In the genomic region with DNA sequence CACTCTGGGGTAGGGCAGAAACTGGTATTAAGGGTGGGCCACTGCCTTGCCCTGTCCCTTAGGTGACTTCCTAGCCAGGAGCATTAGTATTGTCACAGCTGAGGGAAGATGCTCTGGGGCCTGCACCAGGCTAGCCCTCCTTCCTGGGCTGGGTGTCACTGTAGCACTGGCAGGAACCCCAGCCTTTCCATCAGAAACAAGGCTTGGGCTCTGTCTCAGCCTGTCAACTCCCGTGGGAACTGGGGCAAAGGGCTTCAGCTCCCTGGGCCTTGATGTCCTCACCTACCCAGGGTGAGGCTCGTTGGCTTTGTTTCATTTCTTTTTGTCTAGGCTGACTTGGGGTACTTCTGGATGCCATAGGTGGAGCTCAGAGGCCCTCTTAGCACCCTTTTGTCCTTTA, we compare ENCODE assay signal across 11 cellular contexts. TPM values are rescaled to one million over a fixed set of nuclear protein-coding genes. Genes with fewer than 3 reads are reported as not detected.
DNase-seq lines count a peak whose midpoint lies in the region; ATAC-seq and TF ChIP-seq lines count a peak whose summit lies in the region.
"Had no signal": no experiment of that assay in that cellular context is flagged by ENCODE, and none has a peak within 500 bp of the region (broad histone marks: within the 10 kb centered on the region; RNA-seq: fewer than 3 reads in every experiment).

No MANE protein-coding gene starts in this region.

- no peaks in the 10 kb centered on the region for H3K9me3 Mint-ChIP-seq in memory B cell
- H3K9me3 Mint-ChIP-seq: activated T-helper 2 cell treated with anti-CD3 and anti-CD28 coated beads, Interferon-gamma antibody, Interleukin-2, Interleukin-4, amounts not matched to agents 10 μg/mL and 5 μg/mL and 100 μg/mL, durations not matched to agents 14 hours and 24 hours and 36 hours; endodermal cell had no signal

- no peak overlapping the region for H3K4me2 ChIP-seq in neuronal stem cell (ENCODE audit: insufficient read depth, low read length, poor library complexity, severe bottlenecking)

- DNase-seq in M059J (ENCODE audit: low read depth) (peak; percentile 32), dorsolateral prefrontal cortex (no peak), memory B cell (ENCODE audit: low spot score in 2 of 2) (no peak), OCI-M1 (lab: John Stamatoyannopoulos, UW) (no peak), HuH-7 (ENCODE audit: low spot score) (no peak), neuronal stem cell (ENCODE audit: low spot score) (no peak)
- DNase-seq: endodermal cell had no signal

- H3K27me3 Mint-ChIP-seq in memory B cell: no peaks in the 10 kb centered on the region

- peaks cover 77 to 93% of the 10 kb centered on the region in 2 donors for H3K36me3 ChIP-seq in neuronal stem cell (replicated peaks in 1 of 2; ENCODE audit: control insufficient read depth in 2 of 2, insufficient read depth in 2 of 2, low read length in 2 of 2)

- H3K27me3 ChIP-seq in dorsolateral prefrontal cortex (no peaks in the 10 kb centered on the region), neuronal stem cell (ENCODE audit: control insufficient read depth in 3 of 3, insufficient read depth in 3 of 3, low read depth in 1 of 3, low read length in 3 of 3) (no peaks in the 10 kb centered on the region)

- H3K9me3 ChIP-seq in neuronal stem cell (replicated peaks in 1 of 2; ENCODE audit: control insufficient read depth in 2 of 2, insufficient read depth in 1 of 2, low read depth in 1 of 2, low read length in 2 of 2): no peaks in the 10 kb centered on the region

- H4K8ac ChIP-seq in neuronal stem cell (ENCODE audit: low read depth, low read length): no peak overlapping the region

- H2BK5ac ChIP-seq in neuronal stem cell (ENCODE audit: low read length): no peak overlapping the region

- no peak overlapping the region for H2AK5ac ChIP-seq in neuronal stem cell (ENCODE audit: low read depth, low read length)

- peaks cover 39% of the 10 kb centered on the region for H3K36me3 Mint-ChIP-seq in memory B cell

- H3K4me3 ChIP-seq in dorsolateral prefrontal cortex: peak overlapping the region in 2 of 59 donors; percentile 7 to 11
- H3K4me3 ChIP-seq in neuronal stem cell (ENCODE audit: low read length in 2 of 2): no peak overlapping the region

- no peak overlapping the region for H4K91ac ChIP-seq in neuronal stem cell (ENCODE audit: low read depth, low read length, poor library complexity)

- intact Hi-C loops in dorsolateral prefrontal cortex (cut with DNase I): no loop called here

- H2BK12ac ChIP-seq in neuronal stem cell (ENCODE audit: low read length): no peak overlapping the region

- ATAC-seq in memory B cell (ENCODE audit: low read depth) (no peak), GM18867 (IDR thresholded peaks at IDR 0.05; ENCODE audit: unreplicated experiment) (no peak)
- ATAC-seq: HCT116 had no signal

- peaks cover 3% of the 10 kb centered on the region for H3K79me1 ChIP-seq in neuronal stem cell (ENCODE audit: low read depth, low read length)

- WGBS in neuronal stem cell (ENCODE audit: extremely low coverage in 2 of 2, insufficient read length in 2 of 2, insufficient replicate concordance in 1 of 2), 2 donors: no CpG with 5 or more reads among the region's 2 CpGs

- H3K4me1 Mint-ChIP-seq in memory B cell: no peaks in the 10 kb centered on the region
- H3K4me1 Mint-ChIP-seq: endodermal cell had no signal

- no peak overlapping the region for H3K4ac ChIP-seq in neuronal stem cell (ENCODE audit: low read length)

- no peak overlapping the region for H2BK15ac ChIP-seq in neuronal stem cell (ENCODE audit: low read length)

- H3K27ac Mint-ChIP-seq in memory B cell: peak overlapping the region; percentile 75
- H3K27ac Mint-ChIP-seq: activated T-helper 2 cell treated with anti-CD3 and anti-CD28 coated beads, Interferon-gamma antibody, Interleukin-2, Interleukin-4, amounts not matched to agents 10 μg/mL and 5 μg/mL and 100 μg/mL, durations not matched to agents 14 hours and 24 hours and 36 hours; endodermal cell had no signal

- H3K27ac ChIP-seq in dorsolateral prefrontal cortex (peak overlapping the region; percentile 58 to 99 (median 89)), temporal lobe (ENCODE audit: low read depth, low read length) (peak overlapping the region; percentile 85), neuronal stem cell (replicated peaks; ENCODE audit: low read length) (no peak overlapping the region)

- no peak overlapping the region for H3K18ac ChIP-seq in neuronal stem cell (ENCODE audit: low read length)

- no peak overlapping the region for H3K4me3 Mint-ChIP-seq in memory B cell
- H3K4me3 Mint-ChIP-seq: endodermal cell had no signal

- no peak overlapping the region for H2AFZ ChIP-seq in neuronal stem cell (ENCODE audit: low read length)

- no peak overlapping the region for H3K23ac ChIP-seq in neuronal stem cell (ENCODE audit: low read depth, low read length, poor library complexity)

- no peak overlapping the region for H3K14ac ChIP-seq in neuronal stem cell (ENCODE audit: low read length)

- no peak overlapping the region for H3K9ac ChIP-seq in neuronal stem cell (ENCODE audit: low read depth, low read length, poor library complexity)

- no peaks in the 10 kb centered on the region for H3K4me1 ChIP-seq in neuronal stem cell (ENCODE audit: control insufficient read depth in 2 of 2, insufficient read depth in 1 of 2, low read depth in 1 of 2, low read length in 2 of 2)

- no peak overlapping the region for H2BK120ac ChIP-seq in neuronal stem cell (ENCODE audit: low read depth, low read length)

- TF ChIP-seq CTCF in dorsolateral prefrontal cortex (IDR thresholded peaks at IDR 0.05 in 54 of 56, conservative IDR thresholded peaks at IDR 0.05 in 2 of 56; ENCODE audit: low read depth in 1 of 56, partially characterized antibody in 56 of 56): no peak

RNA-seq across cellular contexts. Expression of a gene that starts 18.0 kb away (rescaled TPM):
- 69.0 and 79.3 TPM in 2 replicates for total RNA-seq in M059J (2014; rRNA removed; shearing (Covaris generic))
- 10 to 100 TPM; 33.5 to 65.7 (median 46.2) TPM for total RNA-seq in dorsolateral prefrontal cortex
- 21.6 TPM for total RNA-seq in temporal lobe
- 29.8 TPM for polyA plus RNA-seq in neuronal stem cell (2013, experiment 1 of 2)
- 30.0 TPM for polyA plus RNA-seq in neuronal stem cell (2013, experiment 2 of 2)

RNA-seq across cellular contexts. Expression of a gene that starts 18.2 kb away (rescaled TPM):
- 46.7 and 47.3 TPM in 2 replicates for total RNA-seq in M059J (2014; rRNA removed; shearing (Covaris generic))
- 10 to 100 TPM; 41.8 to 99.7 (median 69.9) TPM for total RNA-seq in dorsolateral prefrontal cortex
- total RNA-seq in temporal lobe: 16.2 TPM
- 34.2 TPM for polyA plus RNA-seq in neuronal stem cell (2013, experiment 1 of 2)
- 32.9 TPM for polyA plus RNA-seq in neuronal stem cell (2013, experiment 2 of 2)

RNA-seq across cellular contexts. Expression of a gene that starts 30.7 kb away (rescaled TPM):
- total RNA-seq in M059J (2014; rRNA removed; shearing (Covaris generic)): 45.0 and 96.3 TPM in 2 replicates
- 100 to 1,000 TPM; 107 to 294 (median 153) TPM for total RNA-seq in dorsolateral prefrontal cortex
- total RNA-seq in temporal lobe: 20.9 TPM
- 135 TPM for polyA plus RNA-seq in neuronal stem cell (2013, experiment 1 of 2)
- 135 TPM for polyA plus RNA-seq in neuronal stem cell (2013, experiment 2 of 2)

RNA-seq across cellular contexts. Expression of a gene that starts 33.7 kb away (rescaled TPM):
- 6.0 and 10.8 TPM in 2 replicates for total RNA-seq in M059J (2014; rRNA removed; shearing (Covaris generic))
- total RNA-seq in dorsolateral prefrontal cortex (100 to 1,000 TPM in 17 of 120 experiments, 10 to 100 TPM in 99, 1 to 10 TPM in 4; 7.0 to 246 (median 38.2) TPM), temporal lobe (2.0 TPM)
- 6.0 TPM for polyA plus RNA-seq in neuronal stem cell (2013, experiment 1 of 2)
- polyA plus RNA-seq in neuronal stem cell (2013, experiment 2 of 2): 6.1 TPM

RNA-seq across cellular contexts. Expression of a gene that starts 37.1 kb away (rescaled TPM):
- total RNA-seq in M059J (2014; rRNA removed; shearing (Covaris generic)): 0.54 and 3.2 TPM in 2 replicates
- total RNA-seq in dorsolateral prefrontal cortex (10 to 100 TPM in 94 of 120 experiments, 1 to 10 TPM in 26; 4.4 to 36.5 (median 12.4) TPM), temporal lobe (2.0 TPM)
- polyA plus RNA-seq in neuronal stem cell (2013, experiment 1 of 2): 0.38 TPM
- polyA plus RNA-seq in neuronal stem cell (2013, experiment 2 of 2): 0.42 TPM
- total RNA-seq: endodermal cell had no signal
